1 cellular context compared by ENCODE assay signal in genomic region chr15:40826123-40827075, GRCh38.
TF ChIP-seq lines count a peak whose summit lies in the region.

No MANE protein-coding gene starts in this region.

TF ChIP-seq in endothelial cell of umbilical vein, 7 proteins besides CTCF, POLR2A, EP300 and RAD21:
- no peak for TF ChIP-seq JUN (IDR thresholded peaks at IDR 0.05; ENCODE audit: borderline replicate concordance, insufficient read depth, insufficient read length, low read depth)
- TF ChIP-seq GATA2 (IDR thresholded peaks at IDR 0.05; ENCODE audit: insufficient read depth, insufficient read length, low read depth, low read length), result no peak
- no peak for TF ChIP-seq FOS (IDR thresholded peaks at IDR 0.05; ENCODE audit: borderline replicate concordance, insufficient read depth, low read length)
- TF ChIP-seq EZH2 (IDR thresholded peaks at IDR 0.05; ENCODE audit: borderline replicate concordance, low read depth, low read length, severe bottlenecking), result no peak
- TF ChIP-seq, protein P1, sequence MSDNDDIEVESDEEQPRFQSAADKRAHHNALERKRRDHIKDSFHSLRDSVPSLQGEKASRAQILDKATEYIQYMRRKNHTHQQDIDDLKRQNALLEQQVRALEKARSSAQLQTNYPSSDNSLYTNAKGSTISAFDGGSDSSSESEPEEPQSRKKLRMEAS (IDR thresholded peaks at IDR 0.05; ENCODE audit: insufficient read depth, insufficient read length), result no peak
- no peak for TF ChIP-seq POLR2AphosphoS5 (IDR thresholded peaks at IDR 0.05; ENCODE audit: insufficient read depth, low read depth, low read length)
- TF ChIP-seq MYC (IDR thresholded peaks at IDR 0.05; ENCODE audit: low read depth, low read length), result no peak
